Comparison of ENCODE assay signal across 1 cellular context in the genomic region with DNA sequence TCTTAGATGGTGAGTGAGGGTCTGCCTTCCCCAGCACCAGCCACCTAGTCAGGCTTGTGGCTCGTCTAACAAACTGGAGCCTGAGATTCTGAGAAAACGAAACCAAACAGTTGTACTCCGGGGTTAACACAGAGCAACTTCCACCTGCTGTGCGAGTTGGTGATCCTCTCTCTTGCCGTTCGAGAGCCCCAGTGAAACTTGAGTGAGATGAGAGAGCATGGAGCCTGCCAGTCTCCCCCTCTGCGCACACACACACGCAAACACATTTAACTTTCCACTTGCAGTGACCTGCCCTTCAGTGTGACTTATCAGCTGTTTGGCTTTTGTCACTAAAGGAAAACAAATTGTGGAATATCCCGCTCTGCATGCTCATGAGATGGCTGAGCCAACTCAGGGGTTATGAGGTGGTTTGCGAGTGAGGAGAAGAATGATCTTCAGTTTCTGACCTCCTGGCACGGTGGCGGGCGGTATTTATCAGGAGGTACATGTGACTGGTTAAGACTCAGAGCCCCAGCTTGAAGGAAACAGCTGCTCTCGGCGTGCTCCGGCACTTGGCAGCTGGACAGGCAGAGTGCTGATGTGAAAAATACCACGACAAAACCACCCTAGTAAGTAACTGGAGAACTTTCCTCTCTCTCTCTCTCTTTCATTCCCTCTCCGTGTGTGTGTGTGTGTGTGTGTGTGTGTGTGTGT.
TF ChIP-seq lines count a peak whose summit lies in the region.

A gene with protein sequence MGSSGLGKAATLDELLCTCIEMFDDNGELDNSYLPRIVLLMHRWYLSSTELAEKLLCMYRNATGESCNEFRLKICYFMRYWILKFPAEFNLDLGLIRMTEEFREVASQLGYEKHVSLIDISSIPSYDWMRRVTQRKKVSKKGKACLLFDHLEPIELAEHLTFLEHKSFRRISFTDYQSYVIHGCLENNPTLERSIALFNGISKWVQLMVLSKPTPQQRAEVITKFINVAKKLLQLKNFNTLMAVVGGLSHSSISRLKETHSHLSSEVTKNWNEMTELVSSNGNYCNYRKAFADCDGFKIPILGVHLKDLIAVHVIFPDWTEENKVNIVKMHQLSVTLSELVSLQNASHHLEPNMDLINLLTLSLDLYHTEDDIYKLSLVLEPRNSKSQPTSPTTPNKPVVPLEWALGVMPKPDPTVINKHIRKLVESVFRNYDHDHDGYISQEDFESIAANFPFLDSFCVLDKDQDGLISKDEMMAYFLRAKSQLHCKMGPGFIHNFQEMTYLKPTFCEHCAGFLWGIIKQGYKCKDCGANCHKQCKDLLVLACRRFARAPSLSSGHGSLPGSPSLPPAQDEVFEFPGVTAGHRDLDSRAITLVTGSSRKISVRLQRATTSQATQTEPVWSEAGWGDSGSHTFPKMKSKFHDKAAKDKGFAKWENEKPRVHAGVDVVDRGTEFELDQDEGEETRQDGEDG (plus strand): TSS at position 550 of the 693 bp plus-strand sequence. CDS start 38,488 bp downstream, outside the sequence.

TF ChIP-seq in K562, 482 proteins besides CTCF, POLR2A, EP300 and RAD21 (continued from another document):
- TF ChIP-seq, protein P1, sequence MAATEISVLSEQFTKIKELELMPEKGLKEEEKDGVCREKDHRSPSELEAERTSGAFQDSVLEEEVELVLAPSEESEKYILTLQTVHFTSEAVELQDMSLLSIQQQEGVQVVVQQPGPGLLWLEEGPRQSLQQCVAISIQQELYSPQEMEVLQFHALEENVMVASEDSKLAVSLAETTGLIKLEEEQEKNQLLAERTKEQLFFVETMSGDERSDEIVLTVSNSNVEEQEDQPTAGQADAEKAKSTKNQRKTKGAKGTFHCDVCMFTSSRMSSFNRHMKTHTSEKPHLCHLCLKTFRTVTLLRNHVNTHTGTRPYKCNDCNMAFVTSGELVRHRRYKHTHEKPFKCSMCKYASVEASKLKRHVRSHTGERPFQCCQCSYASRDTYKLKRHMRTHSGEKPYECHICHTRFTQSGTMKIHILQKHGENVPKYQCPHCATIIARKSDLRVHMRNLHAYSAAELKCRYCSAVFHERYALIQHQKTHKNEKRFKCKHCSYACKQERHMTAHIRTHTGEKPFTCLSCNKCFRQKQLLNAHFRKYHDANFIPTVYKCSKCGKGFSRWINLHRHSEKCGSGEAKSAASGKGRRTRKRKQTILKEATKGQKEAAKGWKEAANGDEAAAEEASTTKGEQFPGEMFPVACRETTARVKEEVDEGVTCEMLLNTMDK (IDR thresholded peaks at IDR 0.05; ENCODE audit: borderline replicate concordance, insufficient read depth, low read depth, low read length, poor library complexity, severe bottlenecking): no peak
- no peak for TF ChIP-seq BRF2 (IDR thresholded peaks at IDR 0.05; ENCODE audit: borderline replicate concordance, insufficient read depth, insufficient read length)
- 0 out of 2 replicates have a peak, but pooled peaks have one; percentile 10 for TF ChIP-seq PHF8 (IDR thresholded peaks at IDR 0.05; ENCODE audit: borderline replicate concordance, low read length)
- no peak for TF ChIP-seq ZNF212 (CRISPR knock-in tag; IDR thresholded peaks at IDR 0.05)
- no peak for TF ChIP-seq SRSF1 (IDR thresholded peaks at IDR 0.05; ENCODE audit: low read depth, low read length)
- TF ChIP-seq RBM17 (IDR thresholded peaks at IDR 0.05; ENCODE audit: borderline replicate concordance, low read depth, low read length): no peak
- TF ChIP-seq ZNF76 (CRISPR knock-in tag; IDR thresholded peaks at IDR 0.05; ENCODE audit: borderline replicate concordance): no peak
- no peak for TF ChIP-seq STAT5A (IDR thresholded peaks at IDR 0.05; ENCODE audit: borderline replicate concordance, low read length)
- TF ChIP-seq ZNF583 (CRISPR knock-in tag; IDR thresholded peaks at IDR 0.05): no peak
- TF ChIP-seq ZNF609 (CRISPR knock-in tag; IDR thresholded peaks at IDR 0.05; ENCODE audit: borderline replicate concordance): no peak
- TF ChIP-seq ZNF140 (CRISPR knock-in tag; IDR thresholded peaks at IDR 0.05): no peak
- TF ChIP-seq, protein P2, sequence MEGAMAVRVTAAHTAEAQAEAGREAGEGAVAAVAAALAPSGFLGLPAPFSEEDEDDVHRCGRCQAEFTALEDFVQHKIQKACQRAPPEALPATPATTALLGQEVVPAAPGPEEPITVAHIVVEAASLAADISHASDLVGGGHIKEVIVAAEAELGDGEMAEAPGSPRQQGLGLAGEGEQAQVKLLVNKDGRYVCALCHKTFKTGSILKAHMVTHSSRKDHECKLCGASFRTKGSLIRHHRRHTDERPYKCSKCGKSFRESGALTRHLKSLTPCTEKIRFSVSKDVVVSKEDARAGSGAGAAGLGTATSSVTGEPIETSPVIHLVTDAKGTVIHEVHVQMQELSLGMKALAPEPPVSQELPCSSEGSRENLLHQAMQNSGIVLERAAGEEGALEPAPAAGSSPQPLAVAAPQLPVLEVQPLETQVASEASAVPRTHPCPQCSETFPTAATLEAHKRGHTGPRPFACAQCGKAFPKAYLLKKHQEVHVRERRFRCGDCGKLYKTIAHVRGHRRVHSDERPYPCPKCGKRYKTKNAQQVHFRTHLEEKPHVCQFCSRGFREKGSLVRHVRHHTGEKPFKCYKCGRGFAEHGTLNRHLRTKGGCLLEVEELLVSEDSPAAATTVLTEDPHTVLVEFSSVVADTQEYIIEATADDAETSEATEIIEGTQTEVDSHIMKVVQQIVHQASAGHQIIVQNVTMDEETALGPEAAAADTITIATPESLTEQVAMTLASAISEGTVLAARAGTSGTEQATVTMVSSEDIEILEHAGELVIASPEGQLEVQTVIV (CRISPR knock-in tag; IDR thresholded peaks at IDR 0.05; ENCODE audit: borderline replicate concordance): no peak
- TF ChIP-seq RBFOX2 (IDR thresholded peaks at IDR 0.05; ENCODE audit: low read depth, low read length): peak; percentile 62
- no peak for TF ChIP-seq ELF4 (CRISPR knock-in tag; IDR thresholded peaks at IDR 0.05)
- TF ChIP-seq ZNF445 (CRISPR knock-in tag; IDR thresholded peaks at IDR 0.05; ENCODE audit: low read depth): no peak
- no peak for TF ChIP-seq MIER1 (IDR thresholded peaks at IDR 0.05; ENCODE audit: low read depth)
- no peak for TF ChIP-seq MAFK (IDR thresholded peaks at IDR 0.05; ENCODE audit: low read length)
- TF ChIP-seq, protein P3, sequence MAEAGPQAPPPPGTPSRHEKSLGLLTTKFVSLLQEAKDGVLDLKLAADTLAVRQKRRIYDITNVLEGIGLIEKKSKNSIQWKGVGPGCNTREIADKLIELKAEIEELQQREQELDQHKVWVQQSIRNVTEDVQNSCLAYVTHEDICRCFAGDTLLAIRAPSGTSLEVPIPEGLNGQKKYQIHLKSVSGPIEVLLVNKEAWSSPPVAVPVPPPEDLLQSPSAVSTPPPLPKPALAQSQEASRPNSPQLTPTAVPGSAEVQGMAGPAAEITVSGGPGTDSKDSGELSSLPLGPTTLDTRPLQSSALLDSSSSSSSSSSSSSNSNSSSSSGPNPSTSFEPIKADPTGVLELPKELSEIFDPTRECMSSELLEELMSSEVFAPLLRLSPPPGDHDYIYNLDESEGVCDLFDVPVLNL (CRISPR knock-in tag; IDR thresholded peaks at IDR 0.05; ENCODE audit: low read depth): no peak
- TF ChIP-seq SMAD4 (CRISPR knock-in tag; conservative IDR thresholded peaks at IDR 0.05): no peak; the same call in 1 of the 2 replicates
- no peak for TF ChIP-seq XRCC3 (IDR thresholded peaks at IDR 0.05)
- TF ChIP-seq GABPA (tag; conservative IDR thresholded peaks at IDR 0.05; ENCODE audit: low read depth): no peak
- TF ChIP-seq, protein P4, sequence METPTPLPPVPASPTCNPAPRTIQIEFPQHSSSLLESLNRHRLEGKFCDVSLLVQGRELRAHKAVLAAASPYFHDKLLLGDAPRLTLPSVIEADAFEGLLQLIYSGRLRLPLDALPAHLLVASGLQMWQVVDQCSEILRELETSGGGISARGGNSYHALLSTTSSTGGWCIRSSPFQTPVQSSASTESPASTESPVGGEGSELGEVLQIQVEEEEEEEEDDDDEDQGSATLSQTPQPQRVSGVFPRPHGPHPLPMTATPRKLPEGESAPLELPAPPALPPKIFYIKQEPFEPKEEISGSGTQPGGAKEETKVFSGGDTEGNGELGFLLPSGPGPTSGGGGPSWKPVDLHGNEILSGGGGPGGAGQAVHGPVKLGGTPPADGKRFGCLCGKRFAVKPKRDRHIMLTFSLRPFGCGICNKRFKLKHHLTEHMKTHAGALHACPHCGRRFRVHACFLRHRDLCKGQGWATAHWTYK (CRISPR knock-in tag; IDR thresholded peaks at IDR 0.05): no peak
- peak; percentile 66 for TF ChIP-seq MAX (CRISPR knock-in tag; IDR thresholded peaks at IDR 0.05)
- 0 out of 2 replicates have a peak, but pooled peaks have one; percentile 1 for TF ChIP-seq ELF2 (CRISPR knock-in tag; IDR thresholded peaks at IDR 0.05)
- TF ChIP-seq CREB1 (IDR thresholded peaks at IDR 0.05): no peak
- TF ChIP-seq CREB1 (CRISPR knock-in tag; IDR thresholded peaks at IDR 0.05): 0 out of 2 replicates have a peak, but pooled peaks have one; percentile 9
- TF ChIP-seq ZNF224 (CRISPR knock-in tag; IDR thresholded peaks at IDR 0.05): no peak
